ENCODE assay signal across 11 cellular contexts in the genomic region with DNA sequence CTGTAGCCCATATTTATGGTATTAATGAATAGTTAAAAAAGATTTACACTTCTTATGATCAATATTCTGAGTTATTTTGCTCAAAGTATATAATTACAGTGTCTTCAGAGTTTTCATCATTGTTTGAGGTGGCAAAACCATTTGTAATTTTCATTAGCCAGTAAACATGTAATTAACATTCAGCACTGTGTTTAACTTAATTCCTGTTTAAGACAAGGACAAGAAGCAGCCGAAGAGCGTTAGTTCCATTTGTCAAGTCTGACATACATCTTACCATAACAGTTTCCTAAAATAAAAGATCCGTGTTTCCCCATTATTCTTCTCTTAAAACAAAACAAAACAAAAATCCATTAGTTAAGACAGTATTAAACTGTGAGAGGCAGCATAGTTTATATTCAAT. TPM values are rescaled to one million over a fixed set of nuclear protein-coding genes. Genes with fewer than 3 reads are reported as not detected.
DNase-seq lines count a peak whose midpoint lies in the region; ATAC-seq, FAIRE-seq and TF ChIP-seq lines count a peak whose summit lies in the region.
"Had no signal": no experiment of that assay in that cellular context is flagged by ENCODE, and none has a peak within 500 bp of the region (broad histone marks: within the 10 kb centered on the region; RNA-seq: fewer than 3 reads in every experiment).

No MANE protein-coding gene starts in this region.

- intact Hi-C loops in HCT116 (cut with micrococcal nuclease) (loop anchor here (5.0 kb wide), 4 partner anchors 273 to 1068 kb away; no protein-coding TSS in a partner anchor), body of pancreas (cut with DNase I) (no loop called here), kidney (cut with DNase I) (no loop called here), posterior vena cava (cut with DNase I) (loop anchor here (5.0 to 10.0 kb wide), 4 partner anchors 160 to 1063 kb away; no protein-coding TSS in a partner anchor)

- no peak for TF ChIP-seq POLR2A in HCT116 (IDR thresholded peaks at IDR 0.05; ENCODE audit: borderline replicate concordance, extremely low read depth, insufficient read depth, insufficient read length)
- TF ChIP-seq POLR2A in body of pancreas (IDR thresholded peaks at IDR 0.05), result no peak

- BruUV-seq in HCT116 (replicated peaks; lab: Mats Ljungman, UMichigan), result no TSS peak

- H3K27me3 ChIP-seq in HCT116 (ENCODE audit: insufficient read depth, low read length) (no peaks in the 10 kb centered on the region), body of pancreas (peaks cover 0 to 15% of the 10 kb centered on the region in 2 donors), skeletal muscle tissue (ENCODE audit: control insufficient read depth in 3 of 3, insufficient read depth in 3 of 3, low read length in 3 of 3) (peaks cover 60 to 66% (median 61%) of the 10 kb centered on the region in 3 donors)

- DNase-seq in HCT116 (ENCODE audit: low read depth, low spot score) (no peak), body of pancreas (no peak), kidney (no peak), posterior vena cava (ENCODE audit: low spot score) (no peak)
- DNase-seq in NK-92 treated with Interleukin-12 subunit alpha and Interleukin-12 subunit beta, amount 100 ng/mL, for 24 hours (lab: John Stamatoyannopoulos, UW), result no peak
- DNase-seq: activated naive CD4-positive, alpha-beta T cell treated with anti-CD3 and anti-CD28 coated beads for 36 hours; head of caudate nucleus; nucleus accumbens had no signal

- H3K4me1 ChIP-seq in HCT116 (ENCODE audit: control insufficient read depth in 1 of 2, insufficient read depth in 2 of 2, low read length in 2 of 2) (peaks cover 36 to 48% of the 10 kb centered on the region in 2 experiments), body of pancreas (peaks cover 36% of the 10 kb centered on the region), kidney (ENCODE audit: control insufficient read depth in 1 of 2, insufficient read depth in 1 of 2, low read depth in 1 of 2, low read length in 2 of 2) (peaks cover 4 to 15% of the 10 kb centered on the region in 2 donors), skeletal muscle tissue (ENCODE audit: control insufficient read depth in 3 of 3, insufficient read depth in 3 of 3, low read length in 3 of 3) (peaks cover 17 to 23% (median 17%) of the 10 kb centered on the region in 3 donors)

- H3K36me3 ChIP-seq in HCT116 (ENCODE audit: control insufficient read depth in 1 of 2, insufficient read depth in 2 of 2, low read length in 2 of 2) (no peaks in the 10 kb centered on the region), body of pancreas (replicated peaks in 1 of 2; ENCODE audit: insufficient read depth in 1 of 2, low read depth in 2 of 2) (no peaks in the 10 kb centered on the region), kidney (ENCODE audit: control insufficient read depth in 1 of 2, insufficient read depth in 2 of 2, low read length in 2 of 2) (no peaks in the 10 kb centered on the region), skeletal muscle tissue (ENCODE audit: control insufficient read depth in 3 of 3, insufficient read depth in 3 of 3, low read length in 3 of 3) (no peaks in the 10 kb centered on the region)

- no peak overlapping the region for H2AFZ ChIP-seq in HCT116 (ENCODE audit: low read depth, low read length, poor library complexity, severe bottlenecking)

- 44 to 54% methylated on average over 3 of the region's 3 CpGs for WGBS in body of pancreas, 2 donors

- H3K27ac ChIP-seq in HCT116 (ENCODE audit: low read depth, low read length), result peak overlapping the region; percentile 67; the same call in 1 of the 2 replicates
- peak overlapping the region; percentile 16 to 82 (median 62) for H3K27ac ChIP-seq in body of pancreas
- peak overlapping the region; percentile 95 to 96 for H3K27ac ChIP-seq in kidney (ENCODE audit: low read depth in 2 of 2, low read length in 2 of 2)
- peak overlapping the region; percentile 52 for H3K27ac ChIP-seq in skeletal muscle tissue (ENCODE audit: low read depth, low read length)

- no peaks in the 10 kb centered on the region for H3K9me2 ChIP-seq in HCT116 (ENCODE audit: insufficient read depth)

- peak overlapping the region; percentile 72 for H3K9ac ChIP-seq in HCT116 (ENCODE audit: low read length)
- H3K9ac ChIP-seq in kidney (ENCODE audit: low read length in 2 of 2), result peak overlapping the region; percentile 90 to 98
- no peak overlapping the region for H3K9ac ChIP-seq in skeletal muscle tissue (ENCODE audit: low read depth in 1 of 3, low read length in 3 of 3)

- CTCF ChIA-PET in HCT116 (lab: Charles Lee), result no interaction called here

- no peaks in the 10 kb centered on the region for H4K20me1 ChIP-seq in HCT116 (ENCODE audit: insufficient read depth)

- TF ChIP-seq RAD21 in HCT116 (IDR thresholded peaks at IDR 0.05; ENCODE audit: low read depth), result no peak

- TF ChIP-seq CTCF in HCT116 (IDR thresholded peaks at IDR 0.05 in 2 of 3, conservative IDR thresholded peaks at IDR 0.05 in 1 of 3; ENCODE audit: borderline replicate concordance in 1 of 3, insufficient read depth in 1 of 3, low read depth in 2 of 3, low read length in 2 of 3), result no peak
- no peak for TF ChIP-seq CTCF in body of pancreas (IDR thresholded peaks at IDR 0.05)
- TF ChIP-seq CTCF in kidney (IDR thresholded peaks at IDR 0.05; ENCODE audit: borderline replicate concordance, extremely low read depth, insufficient read depth), result no peak

- no peak for ATAC-seq in HCT116
- no peak for ATAC-seq in body of pancreas
- no peak for ATAC-seq in GM18907 (IDR thresholded peaks at IDR 0.05; ENCODE audit: unreplicated experiment)
- no peak for ATAC-seq in GM18868 (IDR thresholded peaks at IDR 0.05; ENCODE audit: unreplicated experiment)

- peak overlapping the region; percentile 94 for H3K4me2 ChIP-seq in HCT116 (ENCODE audit: low read length)

- H3K9me3 ChIP-seq in HCT116 (ENCODE audit: control insufficient read depth in 1 of 2, insufficient read depth in 1 of 2, low read depth in 1 of 2, low read length in 2 of 2) (no peaks in the 10 kb centered on the region), body of pancreas (no peaks in the 10 kb centered on the region), kidney (ENCODE audit: control insufficient read depth in 1 of 2, low read length in 2 of 2) (no peaks in the 10 kb centered on the region), skeletal muscle tissue (ENCODE audit: control insufficient read depth in 3 of 3, low read length in 3 of 3) (no peaks in the 10 kb centered on the region)

- FAIRE-seq in kidney (lab: Jason Lieb, UNC), result no peak

- RAD21 ChIA-PET in HCT116 (lab: Charles Lee; ENCODE audit: low non-redundant PET in 1 of 2, low total read pairs in 2 of 2, uncharacterized antibody in 2 of 2, unreplicated experiment in 2 of 2), result no interaction called here

- H3K4me3 ChIP-seq in HCT116 (replicated peaks in 1 of 2; ENCODE audit: low read depth in 1 of 2, low read length in 2 of 2) (peak overlapping the region; percentile 74 to 89; a peak in 3 of 4 replicates), body of pancreas (no peak overlapping the region), kidney (ENCODE audit: low read length in 2 of 2) (peak overlapping the region; percentile 95 to 97), skeletal muscle tissue (ENCODE audit: low read length in 3 of 3) (peak overlapping the region in 1 of 3 donors; percentile 76)

- POLR2A ChIA-PET in HCT116 (lab: Charles Lee), result no interaction called here

- peaks cover 68% of the 10 kb centered on the region for H3K79me2 ChIP-seq in HCT116 (ENCODE audit: insufficient read depth, low read length)

TF ChIP-seq in HCT116, 20 proteins besides CTCF, POLR2A, EP300 and RAD21:
- TF ChIP-seq, protein P1, sequence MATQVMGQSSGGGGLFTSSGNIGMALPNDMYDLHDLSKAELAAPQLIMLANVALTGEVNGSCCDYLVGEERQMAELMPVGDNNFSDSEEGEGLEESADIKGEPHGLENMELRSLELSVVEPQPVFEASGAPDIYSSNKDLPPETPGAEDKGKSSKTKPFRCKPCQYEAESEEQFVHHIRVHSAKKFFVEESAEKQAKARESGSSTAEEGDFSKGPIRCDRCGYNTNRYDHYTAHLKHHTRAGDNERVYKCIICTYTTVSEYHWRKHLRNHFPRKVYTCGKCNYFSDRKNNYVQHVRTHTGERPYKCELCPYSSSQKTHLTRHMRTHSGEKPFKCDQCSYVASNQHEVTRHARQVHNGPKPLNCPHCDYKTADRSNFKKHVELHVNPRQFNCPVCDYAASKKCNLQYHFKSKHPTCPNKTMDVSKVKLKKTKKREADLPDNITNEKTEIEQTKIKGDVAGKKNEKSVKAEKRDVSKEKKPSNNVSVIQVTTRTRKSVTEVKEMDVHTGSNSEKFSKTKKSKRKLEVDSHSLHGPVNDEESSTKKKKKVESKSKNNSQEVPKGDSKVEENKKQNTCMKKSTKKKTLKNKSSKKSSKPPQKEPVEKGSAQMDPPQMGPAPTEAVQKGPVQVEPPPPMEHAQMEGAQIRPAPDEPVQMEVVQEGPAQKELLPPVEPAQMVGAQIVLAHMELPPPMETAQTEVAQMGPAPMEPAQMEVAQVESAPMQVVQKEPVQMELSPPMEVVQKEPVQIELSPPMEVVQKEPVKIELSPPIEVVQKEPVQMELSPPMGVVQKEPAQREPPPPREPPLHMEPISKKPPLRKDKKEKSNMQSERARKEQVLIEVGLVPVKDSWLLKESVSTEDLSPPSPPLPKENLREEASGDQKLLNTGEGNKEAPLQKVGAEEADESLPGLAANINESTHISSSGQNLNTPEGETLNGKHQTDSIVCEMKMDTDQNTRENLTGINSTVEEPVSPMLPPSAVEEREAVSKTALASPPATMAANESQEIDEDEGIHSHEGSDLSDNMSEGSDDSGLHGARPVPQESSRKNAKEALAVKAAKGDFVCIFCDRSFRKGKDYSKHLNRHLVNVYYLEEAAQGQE (IDR thresholded peaks at IDR 0.05; ENCODE audit: low read depth), result no peak
- TF ChIP-seq EGR1 (IDR thresholded peaks at IDR 0.05; ENCODE audit: low read depth) (no peak), EZH2 (IDR thresholded peaks at IDR 0.05) (no peak)

RNA-seq across cellular contexts. Expression of a gene that starts 5.6 kb away (rescaled TPM):
- total RNA-seq in HCT116 (2021; ENCODE audit: unreplicated experiment), result 61.4 TPM
- 26.9 and 28.0 TPM in 2 replicates for polyA plus RNA-seq in HCT116 (2012)
- total RNA-seq in body of pancreas, result 10 to 100 TPM; 12.9 to 13.5 TPM
- total RNA-seq in kidney, result 191 TPM
- 42.5 TPM for polyA plus RNA-seq in kidney (ENCODE audit: insufficient read depth, low read depth, low replicate concordance)
- 12.0 TPM for total RNA-seq in skeletal muscle tissue
- total RNA-seq in posterior vena cava, result 100 to 1,000 TPM; 208 to 213 TPM
- total RNA-seq: activated naive CD4-positive, alpha-beta T cell treated with anti-CD3 and anti-CD28 coated beads for 36 hours had no signal

Comparison
In these comparisons a context has a peak if more than half of its experiments do, and no peak if none do; other contexts are left out.
1. H3K4me3 ChIP-seq: peak in HCT116 (2 of 2) and kidney (2 of 2); none in body of pancreas (0 of 2).
2. H3K9ac ChIP-seq: peak in HCT116 (single experiment) and kidney (2 of 2); none in skeletal muscle tissue (0 of 3).
3. intact Hi-C loops: an anchor here in HCT116 (5.0 kb wide) and posterior vena cava (5.0 to 10.0 kb wide); none called in body of pancreas and kidney.
4. Peak in every context shown above with its lines, with median percentiles within 50 percentile points of each other: H3K27ac ChIP-seq.